In the genomic region with DNA sequence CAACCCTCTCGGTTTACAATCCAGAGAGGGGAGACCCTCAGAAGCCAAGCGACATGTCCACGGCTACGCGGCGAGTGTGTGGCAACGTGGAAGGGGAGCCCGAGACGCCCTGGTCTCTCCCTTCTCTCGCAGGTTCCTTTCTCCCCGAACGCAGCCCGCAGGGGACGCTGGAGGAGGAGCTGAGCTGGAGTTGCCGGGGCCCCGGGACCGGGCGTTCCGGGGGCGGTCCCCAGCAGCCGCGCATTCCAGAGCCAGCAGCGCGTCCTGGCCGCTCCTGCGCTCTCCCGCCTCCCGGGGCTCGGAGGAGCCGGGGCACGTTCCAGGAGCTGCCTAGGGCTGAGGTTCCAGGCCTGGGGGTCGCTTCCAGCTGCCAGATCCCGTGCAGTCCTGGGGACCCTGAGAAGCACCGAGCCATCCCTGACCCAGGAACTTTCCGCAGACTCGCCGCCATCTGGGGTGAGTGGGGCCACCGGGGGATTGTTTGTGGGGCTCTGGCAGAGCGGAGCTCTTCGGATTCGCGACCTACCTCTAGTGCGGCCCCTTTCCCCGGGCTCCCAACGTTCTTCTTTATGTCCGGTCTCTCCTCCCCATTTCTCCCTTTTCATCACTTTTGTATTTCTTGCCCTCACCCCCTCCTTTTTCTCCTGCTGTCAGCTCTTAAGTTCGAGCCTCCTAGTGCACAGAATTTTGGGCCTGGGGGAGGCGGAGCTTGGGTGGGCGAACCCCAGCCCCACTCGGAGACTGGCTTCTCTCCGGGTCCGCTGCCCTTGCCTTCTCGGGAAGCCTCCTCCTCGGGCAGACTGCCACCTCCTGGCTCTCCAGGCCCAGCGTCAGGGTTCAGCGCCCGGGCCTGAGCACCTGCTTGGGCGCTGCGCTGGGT, we compare ENCODE assay signal across 1 cellular context.
TF ChIP-seq lines count a peak whose summit lies in the region.

Gene SMIM3, plus strand, starts transcription at position 241 of the 880 bp plus-strand sequence. CDS start 16,684 bp downstream, outside the sequence.

TF ChIP-seq in K562, 482 proteins besides CTCF, POLR2A, EP300 and RAD21 (continued from another document and continues in another):
- TF ChIP-seq, protein P1, sequence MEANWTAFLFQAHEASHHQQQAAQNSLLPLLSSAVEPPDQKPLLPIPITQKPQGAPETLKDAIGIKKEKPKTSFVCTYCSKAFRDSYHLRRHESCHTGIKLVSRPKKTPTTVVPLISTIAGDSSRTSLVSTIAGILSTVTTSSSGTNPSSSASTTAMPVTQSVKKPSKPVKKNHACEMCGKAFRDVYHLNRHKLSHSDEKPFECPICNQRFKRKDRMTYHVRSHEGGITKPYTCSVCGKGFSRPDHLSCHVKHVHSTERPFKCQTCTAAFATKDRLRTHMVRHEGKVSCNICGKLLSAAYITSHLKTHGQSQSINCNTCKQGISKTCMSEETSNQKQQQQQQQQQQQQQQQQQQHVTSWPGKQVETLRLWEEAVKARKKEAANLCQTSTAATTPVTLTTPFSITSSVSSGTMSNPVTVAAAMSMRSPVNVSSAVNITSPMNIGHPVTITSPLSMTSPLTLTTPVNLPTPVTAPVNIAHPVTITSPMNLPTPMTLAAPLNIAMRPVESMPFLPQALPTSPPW (CRISPR knock-in tag; IDR thresholded peaks at IDR 0.05) = peak; percentile 36
- TF ChIP-seq PURB (CRISPR knock-in tag; IDR thresholded peaks at IDR 0.05; ENCODE audit: low read depth) = no peak
- no peak for TF ChIP-seq ZC3H11A (IDR thresholded peaks at IDR 0.05; ENCODE audit: low read depth, low read length)
- TF ChIP-seq HIVEP1 (CRISPR knock-in tag; IDR thresholded peaks at IDR 0.05) = no peak
- TF ChIP-seq E2F1 (CRISPR knock-in tag; IDR thresholded peaks at IDR 0.05) = no peak
- no peak for TF ChIP-seq SIN3B (IDR thresholded peaks at IDR 0.05; ENCODE audit: low read depth)
- peak; percentile 61; the same call in 1 of the 2 replicates for TF ChIP-seq MIER1 (IDR thresholded peaks at IDR 0.05; ENCODE audit: low read depth)
- TF ChIP-seq CREBBP (IDR thresholded peaks at IDR 0.05; ENCODE audit: low read depth, low read length) = no peak
- TF ChIP-seq KLF16 (IDR thresholded peaks at IDR 0.05) = 0 out of 2 replicates have a peak, but pooled peaks have one; percentile 8
- no peak for TF ChIP-seq FOXJ3 (CRISPR knock-in tag; IDR thresholded peaks at IDR 0.05)
- TF ChIP-seq HDAC3 (IDR thresholded peaks at IDR 0.05; ENCODE audit: borderline replicate concordance, partially characterized antibody) = no peak
- TF ChIP-seq, protein P2, sequence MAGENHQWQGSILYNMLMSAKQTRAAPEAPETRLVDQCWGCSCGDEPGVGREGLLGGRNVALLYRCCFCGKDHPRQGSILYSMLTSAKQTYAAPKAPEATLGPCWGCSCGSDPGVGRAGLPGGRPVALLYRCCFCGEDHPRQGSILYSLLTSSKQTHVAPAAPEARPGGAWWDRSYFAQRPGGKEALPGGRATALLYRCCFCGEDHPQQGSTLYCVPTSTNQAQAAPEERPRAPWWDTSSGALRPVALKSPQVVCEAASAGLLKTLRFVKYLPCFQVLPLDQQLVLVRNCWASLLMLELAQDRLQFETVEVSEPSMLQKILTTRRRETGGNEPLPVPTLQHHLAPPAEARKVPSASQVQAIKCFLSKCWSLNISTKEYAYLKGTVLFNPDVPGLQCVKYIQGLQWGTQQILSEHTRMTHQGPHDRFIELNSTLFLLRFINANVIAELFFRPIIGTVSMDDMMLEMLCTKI (IDR thresholded peaks at IDR 0.05; ENCODE audit: partially characterized antibody) = no peak
- no peak for TF ChIP-seq NFE2 (IDR thresholded peaks at IDR 0.05; ENCODE audit: low read depth)
- 0 out of 2 replicates have a peak, but pooled peaks have one; percentile 7 for TF ChIP-seq MTA2 (IDR thresholded peaks at IDR 0.05; ENCODE audit: low read depth)
- TF ChIP-seq RBM39 (optimal IDR thresholded peaks at IDR 0.05; ENCODE audit: low read depth, low read length) = no peak
- no peak for TF ChIP-seq NR2F6 (CRISPR knock-in tag; IDR thresholded peaks at IDR 0.05)
- no peak for TF ChIP-seq ZNF224 (CRISPR knock-in tag; IDR thresholded peaks at IDR 0.05)
- 0 out of 2 replicates have a peak, but pooled peaks have one; percentile 67 for TF ChIP-seq ZNF589 (CRISPR knock-in tag; IDR thresholded peaks at IDR 0.05; ENCODE audit: low read depth)
- no peak for TF ChIP-seq NFIX (CRISPR knock-in tag; IDR thresholded peaks at IDR 0.05; ENCODE audit: low read depth)
- TF ChIP-seq SMC3 (conservative IDR thresholded peaks at IDR 0.05; ENCODE audit: insufficient read depth, low read depth, low read length) = 0 out of 2 replicates have a peak, but pooled peaks have one; percentile 57
- TF ChIP-seq MED1 (CRISPR knock-in tag; IDR thresholded peaks at IDR 0.05; ENCODE audit: borderline replicate concordance) = no peak
- no peak for TF ChIP-seq FOXA3 (CRISPR knock-in tag; conservative IDR thresholded peaks at IDR 0.05 in 1 of 2, IDR thresholded peaks at IDR 0.05 in 1 of 2)
- TF ChIP-seq MAFK (IDR thresholded peaks at IDR 0.05; ENCODE audit: low read length) = no peak
- no peak for TF ChIP-seq ZNF277 (CRISPR knock-in tag; IDR thresholded peaks at IDR 0.05; ENCODE audit: borderline replicate concordance)
- no peak for TF ChIP-seq KAT8 (IDR thresholded peaks at IDR 0.05; ENCODE audit: low read depth)
- no peak for TF ChIP-seq PTBP1 (IDR thresholded peaks at IDR 0.05; ENCODE audit: low read depth, low read length)
- TF ChIP-seq, protein P3, sequence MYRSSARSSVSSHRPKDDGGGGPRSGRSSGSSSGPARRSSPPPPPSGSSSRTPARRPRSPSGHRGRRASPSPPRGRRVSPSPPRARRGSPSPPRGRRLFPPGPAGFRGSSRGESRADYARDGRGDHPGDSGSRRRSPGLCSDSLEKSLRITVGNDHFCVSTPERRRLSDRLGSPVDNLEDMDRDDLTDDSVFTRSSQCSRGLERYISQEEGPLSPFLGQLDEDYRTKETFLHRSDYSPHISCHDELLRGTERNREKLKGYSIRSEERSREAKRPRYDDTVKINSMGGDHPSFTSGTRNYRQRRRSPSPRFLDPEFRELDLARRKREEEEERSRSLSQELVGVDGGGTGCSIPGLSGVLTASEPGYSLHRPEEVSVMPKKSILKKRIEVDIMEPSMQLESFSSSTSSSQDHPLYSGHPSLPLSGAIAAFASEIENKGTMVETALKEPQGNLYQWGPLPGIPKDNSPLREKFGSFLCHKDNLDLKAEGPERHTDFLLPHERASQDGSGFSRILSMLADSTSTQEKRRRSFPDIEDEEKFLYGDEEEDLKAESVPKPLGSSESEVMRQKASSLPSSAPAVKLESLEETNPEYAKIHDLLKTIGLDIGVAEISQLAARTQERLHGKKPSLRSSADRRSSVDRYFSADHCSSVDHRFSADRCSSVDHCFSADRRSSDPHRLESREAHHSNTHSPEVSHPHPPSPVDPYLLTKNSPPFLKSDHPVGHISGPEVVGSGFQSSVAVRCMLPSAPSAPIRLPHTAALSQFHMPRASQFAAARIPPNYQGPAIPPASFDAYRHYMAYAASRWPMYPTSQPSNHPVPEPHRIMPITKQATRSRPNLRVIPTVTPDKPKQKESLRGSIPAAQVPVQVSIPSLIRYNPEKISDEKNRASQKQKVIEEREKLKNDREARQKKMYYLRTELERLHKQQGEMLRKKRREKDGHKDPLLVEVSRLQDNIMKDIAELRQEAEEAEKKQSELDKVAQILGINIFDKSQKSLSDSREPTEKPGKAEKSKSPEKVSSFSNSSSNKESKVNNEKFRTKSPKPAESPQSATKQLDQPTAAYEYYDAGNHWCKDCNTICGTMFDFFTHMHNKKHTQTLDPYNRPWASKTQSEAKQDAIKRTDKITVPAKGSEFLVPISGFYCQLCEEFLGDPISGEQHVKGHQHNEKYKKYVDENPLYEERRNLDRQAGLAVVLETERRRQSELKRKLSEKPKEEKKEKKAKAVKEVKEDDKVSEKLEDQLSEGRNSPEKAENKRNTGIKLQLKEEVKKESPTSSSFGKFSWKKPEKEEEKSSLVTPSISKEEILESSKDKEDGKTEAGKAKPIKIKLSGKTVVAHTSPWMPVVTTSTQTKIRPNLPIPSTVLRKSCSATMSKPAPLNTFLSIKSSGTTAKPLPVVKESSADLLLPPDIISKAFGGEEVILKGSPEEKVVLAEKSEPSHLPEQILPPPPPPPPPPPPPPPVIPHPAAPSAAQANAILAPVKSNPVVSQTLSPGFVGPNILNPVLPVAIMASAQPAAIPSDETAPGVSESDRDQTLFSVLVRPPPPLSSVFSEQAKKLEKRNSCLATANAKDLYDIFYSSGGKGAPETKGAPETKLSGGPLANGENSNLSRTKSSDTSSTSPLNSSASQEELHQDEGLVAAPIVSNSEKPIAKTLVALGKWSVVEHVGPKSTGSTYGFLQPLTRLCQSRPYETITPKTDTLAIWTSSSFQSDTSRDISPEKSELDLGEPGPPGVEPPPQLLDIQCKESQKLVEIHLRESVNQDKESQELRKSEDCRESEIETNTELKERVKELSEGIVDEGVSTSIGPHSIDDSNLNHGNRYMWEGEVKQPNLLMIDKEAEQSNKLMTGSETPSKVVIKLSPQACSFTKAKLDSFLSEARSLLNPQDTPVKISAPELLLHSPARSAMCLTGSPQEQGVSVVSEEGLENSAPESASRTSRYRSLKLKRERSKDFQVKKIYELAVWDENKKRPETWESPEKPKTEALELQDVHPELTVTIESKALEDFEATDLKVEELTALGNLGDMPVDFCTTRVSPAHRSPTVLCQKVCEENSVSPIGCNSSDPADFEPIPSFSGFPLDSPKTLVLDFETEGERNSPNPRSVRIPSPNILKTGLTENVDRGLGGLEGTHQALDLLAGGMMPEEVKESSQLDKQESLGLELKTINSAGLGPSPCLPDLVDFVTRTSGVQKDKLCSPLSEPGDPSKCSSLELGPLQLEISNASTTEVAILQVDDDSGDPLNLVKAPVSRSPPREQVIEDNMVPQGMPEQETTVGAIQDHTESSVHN (IDR thresholded peaks at IDR 0.05; ENCODE audit: borderline replicate concordance in 1 of 2, low read depth in 1 of 2) = no peak
- TF ChIP-seq RB1 (IDR thresholded peaks at IDR 0.05; ENCODE audit: low read depth) = peak; percentile 71; the same call in 1 of the 2 replicates
- TF ChIP-seq, protein P4, sequence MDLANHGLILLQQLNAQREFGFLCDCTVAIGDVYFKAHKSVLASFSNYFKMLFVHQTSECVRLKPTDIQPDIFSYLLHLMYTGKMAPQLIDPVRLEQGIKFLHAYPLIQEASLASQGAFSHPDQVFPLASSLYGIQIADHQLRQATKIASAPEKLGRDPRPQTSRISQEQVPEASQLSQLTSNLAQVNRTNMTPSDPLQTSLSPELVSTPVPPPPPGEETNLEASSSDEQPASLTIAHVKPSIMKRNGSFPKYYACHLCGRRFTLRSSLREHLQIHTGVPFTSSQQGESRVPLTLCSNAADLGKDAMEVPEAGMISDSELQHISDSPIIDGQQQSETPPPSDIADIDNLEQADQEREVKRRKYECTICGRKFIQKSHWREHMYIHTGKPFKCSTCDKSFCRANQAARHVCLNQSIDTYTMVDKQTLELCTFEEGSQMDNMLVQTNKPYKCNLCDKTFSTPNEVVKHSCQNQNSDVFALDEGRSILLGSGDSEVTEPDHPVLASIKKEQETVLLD (IDR thresholded peaks at IDR 0.05) = no peak
- TF ChIP-seq GATA2 (CRISPR knock-in tag; IDR thresholded peaks at IDR 0.05) = no peak
- peak; percentile 75 for TF ChIP-seq EGR1 (conservative IDR thresholded peaks at IDR 0.05)
- 0 out of 2 replicates have a peak, but pooled peaks have one; percentile 62 for TF ChIP-seq HINFP (tag; conservative IDR thresholded peaks at IDR 0.05; ENCODE audit: low read depth)
- TF ChIP-seq ETS2 (tag; IDR thresholded peaks at IDR 0.05; ENCODE audit: borderline replicate concordance, poor library complexity, severe bottlenecking) = no peak
- no peak for TF ChIP-seq U2AF1 (optimal IDR thresholded peaks at IDR 0.05; ENCODE audit: low read depth, low read length)
- 0 out of 2 replicates have a peak, but pooled peaks have one; percentile 13 for TF ChIP-seq ETV1 (tag; conservative IDR thresholded peaks at IDR 0.05; ENCODE audit: low read depth)
- TF ChIP-seq FOXP4 (CRISPR knock-in tag; IDR thresholded peaks at IDR 0.05; ENCODE audit: borderline replicate concordance) = no peak
